19 cellular contexts compared by ENCODE assay signal in genomic region chrX:11461181-11462001, GRCh38.
DNase-seq lines count a peak whose midpoint lies in the region; ATAC-seq and TF ChIP-seq lines count a peak whose summit lies in the region.
"Had no signal": no experiment of that assay in that cellular context is flagged by ENCODE, and none has a peak within 500 bp of the region (broad histone marks: within the 10 kb centered on the region; RNA-seq: fewer than 3 reads in every experiment).

No MANE protein-coding gene starts in this region.

- no CpG with 5 or more reads among the region's 5 CpGs for WGBS in trophoblast cell (ENCODE audit: extremely low coverage, insufficient coverage, insufficient read length)

- H3K27ac ChIP-seq in brain microvascular endothelial cell, result peak overlapping the region; percentile 53
- H3K27ac ChIP-seq in trophoblast cell (ENCODE audit: low read depth, low read length), result no peak overlapping the region
- no peak overlapping the region for H3K27ac ChIP-seq in SJCRH30
- H3K27ac ChIP-seq: SJSA1, upper lobe of left lung, WERI-Rb-1 had no signal

- POLR2A ChIA-PET in Caco-2 (lab: Charles Lee), result interaction anchor here (0.7 kb wide), 1 partner anchor 76 kb away, joined by 3 read pairs; no protein-coding TSS in a partner anchor

- H3K9me3 Mint-ChIP-seq in Caco-2 (ENCODE audit: unreplicated experiment), result peaks cover 10% of the 10 kb centered on the region
- H3K9me3 Mint-ChIP-seq: GM23338 had no signal

- in situ Hi-C loops in brain microvascular endothelial cell (cut with HindIII; ENCODE audit: low pct_ligation_motif_present, low sequenced_read_pairs), result no loop called here

- no peak overlapping the region for H3K4ac ChIP-seq in trophoblast cell (ENCODE audit: low read depth, low read length)

- TF ChIP-seq CTCF in Caco-2 (IDR thresholded peaks at IDR 0.05; ENCODE audit: insufficient read depth in 1 of 2, low read depth in 1 of 2, low read length in 1 of 2, severe bottlenecking in 1 of 2, unreplicated experiment in 1 of 2) (no peak), brain microvascular endothelial cell (IDR thresholded peaks at IDR 0.05; ENCODE audit: low read depth, low read length, missing control alignments) (peak; percentile 11)

- H3K4me1 Mint-ChIP-seq in Caco-2 (ENCODE audit: low read depth, unreplicated experiment), result peaks cover 17% of the 10 kb centered on the region
- H3K4me1 Mint-ChIP-seq: activated CD8-positive, alpha-beta memory T cell treated with anti-CD3 and anti-CD28 coated beads, Interleukin-2, amount 10 ng/mL, durations not matched to agents 7 days and 5 days; CD4-positive, alpha-beta memory T cell; GM23338; naive B cell had no signal

- H3K23ac ChIP-seq in trophoblast cell (ENCODE audit: low read length), result no peak overlapping the region

- no peak overlapping the region for H2AFZ ChIP-seq in trophoblast cell (ENCODE audit: insufficient read depth, low read length, poor library complexity)
- H2AFZ ChIP-seq: GM23338 had no signal

- H3K36me3 ChIP-seq in Caco-2 (ENCODE audit: control insufficient read depth, insufficient read depth, low read length) (no peaks in the 10 kb centered on the region), brain microvascular endothelial cell (replicated peaks) (no peaks in the 10 kb centered on the region), trophoblast cell (ENCODE audit: control insufficient read depth in 1 of 2, insufficient read depth in 2 of 2, low read length in 2 of 2) (no peaks in the 10 kb centered on the region), SJCRH30 (no peaks in the 10 kb centered on the region)
- H3K36me3 ChIP-seq: MG63, SJSA1, upper lobe of left lung, WERI-Rb-1 had no signal

- H3K79me1 ChIP-seq in trophoblast cell (ENCODE audit: low read length), result no peaks in the 10 kb centered on the region

- peaks cover 44% of the 10 kb centered on the region for H3K4me1 ChIP-seq in Caco-2
- H3K4me1 ChIP-seq in trophoblast cell (ENCODE audit: control insufficient read depth in 1 of 2, insufficient read depth in 2 of 2, low read length in 2 of 2), result no peaks in the 10 kb centered on the region
- H3K4me1 ChIP-seq in SJCRH30, result no peaks in the 10 kb centered on the region
- H3K4me1 ChIP-seq: SJSA1, upper lobe of left lung had no signal

- H4K12ac ChIP-seq in trophoblast cell (ENCODE audit: low read depth, low read length), result no peak overlapping the region

- no peak overlapping the region for H2BK12ac ChIP-seq in trophoblast cell (ENCODE audit: low read length)

- H2BK120ac ChIP-seq in trophoblast cell (ENCODE audit: insufficient read depth, low read length, poor library complexity), result no peak overlapping the region

- peak overlapping the region; percentile 83 for H3K27ac Mint-ChIP-seq in Caco-2 (ENCODE audit: unreplicated experiment)
- H3K27ac Mint-ChIP-seq: activated CD8-positive, alpha-beta memory T cell treated with anti-CD3 and anti-CD28 coated beads, Interleukin-2, amount 10 ng/mL, durations not matched to agents 7 days and 5 days; CD4-positive, alpha-beta memory T cell; GM23338 had no signal

- H4K8ac ChIP-seq in trophoblast cell (ENCODE audit: low read depth, low read length), result no peak overlapping the region

- H3K18ac ChIP-seq in trophoblast cell (ENCODE audit: low read length), result no peak overlapping the region

- no peak overlapping the region for H3K4me3 ChIP-seq in Caco-2 (ENCODE audit: low read depth, low read length)
- no peak overlapping the region for H3K4me3 ChIP-seq in brain microvascular endothelial cell (ENCODE audit: low read depth, low read length)
- H3K4me3 ChIP-seq in trophoblast cell (ENCODE audit: low read depth, low read length), result no peak overlapping the region
- H3K4me3 ChIP-seq in SJCRH30, result no peak overlapping the region
- H3K4me3 ChIP-seq: GM23338, MG63, SJSA1, upper lobe of left lung had no signal

- H2AK5ac ChIP-seq in trophoblast cell (ENCODE audit: low read length), result no peak overlapping the region

- intact Hi-C loops in Caco-2 (cut with micrococcal nuclease; ENCODE audit: unreplicated experiment), result loop anchor here (1.0 to 2.0 kb wide), 4 partner anchors 49 to 317 kb away; no protein-coding TSS in a partner anchor

- no peak overlapping the region for H3K14ac ChIP-seq in trophoblast cell (ENCODE audit: low read length)

- peak overlapping the region; percentile 41 for H3K4me3 Mint-ChIP-seq in Caco-2 (ENCODE audit: unreplicated experiment)
- H3K4me3 Mint-ChIP-seq: activated CD8-positive, alpha-beta memory T cell treated with anti-CD3 and anti-CD28 coated beads, Interleukin-2, amount 10 ng/mL, durations not matched to agents 7 days and 5 days; GM23338; naive B cell had no signal

- H2BK5ac ChIP-seq in trophoblast cell (ENCODE audit: low read depth, low read length, poor library complexity), result no peak overlapping the region

- peak; percentile 63 to 79 for DNase-seq in Caco-2
- peak in 42 of 76 experiments; percentile 0 to 48 (median 8) for DNase-seq in HUDEP-2 (lab: John Stamatoyannopoulos, UW; ENCODE audit: unreplicated experiment in 76 of 76)
- peak; percentile 62 for DNase-seq in brain microvascular endothelial cell
- DNase-seq in trophoblast cell, result peak; percentile 42 to 74
- no peak for DNase-seq in SJCRH30
- no peak for DNase-seq in NCI-H1694 (lab: John Stamatoyannopoulos, UW)
- no peak for DNase-seq in MV-4-11 (lab: John Stamatoyannopoulos, UW)
- DNase-seq: activated CD8-positive, alpha-beta memory T cell treated with anti-CD3 and anti-CD28 coated beads, Interleukin-2, amount 10 ng/mL, durations not matched to agents 7 days and 5 days; CD4-positive, alpha-beta memory T cell; central memory CD4-positive, alpha-beta T cell; MG63; naive B cell; NCI-H2171 treated with DMSO at 0.1 percent for 48 hours; stimulated activated CD4-positive, alpha-beta T cell treated with anti-CD3 and anti-CD28 coated beads, Interleukin-2, amount 100 ng/mL, for 24 hours; upper lobe of left lung; WERI-Rb-1 had no signal

- H3K79me2 ChIP-seq in trophoblast cell (ENCODE audit: control insufficient read depth, insufficient read depth, low read length, poor library complexity), result no peaks in the 10 kb centered on the region

- H3K27me3 ChIP-seq in Caco-2 (replicated peaks; ENCODE audit: control insufficient read depth, insufficient read depth, low read length) (no peaks in the 10 kb centered on the region), brain microvascular endothelial cell (replicated peaks) (no peaks in the 10 kb centered on the region), trophoblast cell (ENCODE audit: insufficient read depth, low read length) (no peaks in the 10 kb centered on the region), SJCRH30 (no peaks in the 10 kb centered on the region)
- H3K27me3 ChIP-seq: MG63, SJSA1, upper lobe of left lung had no signal

- TSS peak; percentile 86 for BruUV-seq in Caco-2 (replicated peaks; lab: Mats Ljungman, UMichigan)

- no peak overlapping the region for H3K4me2 ChIP-seq in trophoblast cell (ENCODE audit: low read length)
- H3K4me2 ChIP-seq: GM23338 had no signal

- no peaks in the 10 kb centered on the region for H3K27me3 Mint-ChIP-seq in Caco-2 (ENCODE audit: insufficient read depth, unreplicated experiment)
- H3K27me3 Mint-ChIP-seq: activated CD8-positive, alpha-beta memory T cell treated with anti-CD3 and anti-CD28 coated beads, Interleukin-2, amount 10 ng/mL, durations not matched to agents 7 days and 5 days had no signal

- no peak overlapping the region for H3K9ac ChIP-seq in trophoblast cell (ENCODE audit: low read length)

- no peak for ATAC-seq in HG02973 (IDR thresholded peaks at IDR 0.05; ENCODE audit: unreplicated experiment)
- ATAC-seq: activated CD8-positive, alpha-beta memory T cell treated with anti-CD3 and anti-CD28 coated beads, Interleukin-2, amount 10 ng/mL, durations not matched to agents 7 days and 5 days; GM23338 had no signal

- no peaks in the 10 kb centered on the region for H3K36me3 Mint-ChIP-seq in Caco-2 (ENCODE audit: insufficient read depth, unreplicated experiment)
- H3K36me3 Mint-ChIP-seq: activated CD8-positive, alpha-beta memory T cell treated with anti-CD3 and anti-CD28 coated beads, Interleukin-2, amount 10 ng/mL, durations not matched to agents 7 days and 5 days; CD4-positive, alpha-beta memory T cell; naive B cell had no signal

- H3K9me3 ChIP-seq in Caco-2 (no peaks in the 10 kb centered on the region), trophoblast cell (ENCODE audit: insufficient read depth, low read depth, low read length) (no peaks in the 10 kb centered on the region), SJCRH30 (replicated peaks) (no peaks in the 10 kb centered on the region)
- H3K9me3 ChIP-seq: MG63, SJSA1, upper lobe of left lung had no signal

- CTCF ChIA-PET in Caco-2 (lab: Charles Lee), result interaction anchor here (0.8 to 1.6 kb wide), 4 partner anchors 48 to 80 kb away, joined by 3 to 5 read pairs (median 4); no protein-coding TSS in a partner anchor

- no peak overlapping the region for H4K91ac ChIP-seq in trophoblast cell (ENCODE audit: low read depth, low read length)

Comparison
In these comparisons a context has a peak if more than half of its experiments do, and no peak if none do; other contexts are left out.
1. DNase-seq: peak in Caco-2 (2 of 2), HUDEP-2 (42 of 76), brain microvascular endothelial cell (single experiment) and trophoblast cell (2 of 2); none in SJCRH30 (0 of 2), NCI-H1694 (single experiment) and MV-4-11 (single experiment).